ENCODE assay signal across 1 cellular context in genomic region chr1:48249868-48250267, GRCh38.
TF ChIP-seq lines count a peak whose summit lies in the region.

No MANE protein-coding gene starts in this region.

TF ChIP-seq in WTC11, 78 proteins besides CTCF, POLR2A, EP300 and RAD21 (continued from another document):
- TF ChIP-seq, protein P1, sequence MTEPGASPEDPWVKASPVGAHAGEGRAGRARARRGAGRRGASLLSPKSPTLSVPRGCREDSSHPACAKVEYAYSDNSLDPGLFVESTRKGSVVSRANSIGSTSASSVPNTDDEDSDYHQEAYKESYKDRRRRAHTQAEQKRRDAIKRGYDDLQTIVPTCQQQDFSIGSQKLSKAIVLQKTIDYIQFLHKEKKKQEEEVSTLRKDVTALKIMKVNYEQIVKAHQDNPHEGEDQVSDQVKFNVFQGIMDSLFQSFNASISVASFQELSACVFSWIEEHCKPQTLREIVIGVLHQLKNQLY (CRISPR knock-in tag; IDR thresholded peaks at IDR 0.05): no peak
- TF ChIP-seq FOXK1 (CRISPR knock-in tag; IDR thresholded peaks at IDR 0.05): no peak
- TF ChIP-seq JAZF1 (CRISPR knock-in tag; IDR thresholded peaks at IDR 0.05): no peak
- no peak for TF ChIP-seq ZNF138 (CRISPR knock-in tag; conservative IDR thresholded peaks at IDR 0.05)
- TF ChIP-seq OVOL2 (CRISPR knock-in tag; IDR thresholded peaks at IDR 0.05; ENCODE audit: borderline replicate concordance): no peak
- TF ChIP-seq ZSCAN18 (CRISPR knock-in tag; IDR thresholded peaks at IDR 0.05): no peak
- TF ChIP-seq SP1 (CRISPR knock-in tag; conservative IDR thresholded peaks at IDR 0.05): no peak
- TF ChIP-seq ZNF423 (CRISPR knock-in tag; IDR thresholded peaks at IDR 0.05): no peak
